8 cellular contexts compared by ENCODE assay signal in the genomic region with DNA sequence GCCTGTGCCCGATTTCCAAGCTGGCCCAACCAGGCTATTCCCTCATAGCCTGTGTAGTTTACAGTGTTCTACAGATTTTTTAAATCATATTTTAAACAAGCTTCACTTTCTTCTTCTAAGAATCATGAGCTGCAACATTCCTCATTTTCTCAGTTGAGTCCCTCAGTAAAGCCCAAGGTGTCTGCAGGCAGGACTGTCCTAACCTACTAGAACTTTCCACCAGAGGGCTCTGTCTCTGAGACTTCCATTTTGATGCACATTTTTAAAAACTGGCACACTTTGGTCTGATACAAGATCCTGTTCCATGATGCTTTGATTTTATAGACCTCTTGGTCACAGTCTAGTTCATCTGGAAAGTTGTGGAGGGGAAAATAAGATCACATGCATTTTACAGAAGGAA. TPM values are rescaled to one million over a fixed set of nuclear protein-coding genes. Genes with fewer than 3 reads are reported as not detected.
DNase-seq lines count a peak whose midpoint lies in the region; ATAC-seq and TF ChIP-seq lines count a peak whose summit lies in the region.

No MANE protein-coding gene starts in this region.

- ATAC-seq in HG03342 (IDR thresholded peaks at IDR 0.05; ENCODE audit: unreplicated experiment), result no peak
- no peak for ATAC-seq in GM21526 (IDR thresholded peaks at IDR 0.05; ENCODE audit: low FRiP score, unreplicated experiment)

- H3K4me1 ChIP-seq in prostate gland (replicated peaks), result no peaks in the 10 kb centered on the region

- no peaks in the 10 kb centered on the region for H3K27me3 ChIP-seq in SU-DHL-6 (ENCODE audit: low read length)
- H3K27me3 ChIP-seq in prostate gland (replicated peaks; ENCODE audit: insufficient read depth), result no peaks in the 10 kb centered on the region

- CTCF ChIA-PET in AG04449 (lab: Yijun Ruan, JAX), result interaction anchor here (1.1 to 1.7 kb wide), 4 partner anchors 10 to 65 kb away, joined by 3 to 5 read pairs (median 3); partner anchors contain the start of gene CD84

- intact Hi-C loops in prostate gland (cut with DNase I), result no loop called here

- H3K27ac ChIP-seq in SU-DHL-6 (ENCODE audit: low read depth, low read length) (no peak overlapping the region), prostate gland (no peak overlapping the region)

- H3K9me3 ChIP-seq in SU-DHL-6 (ENCODE audit: insufficient read depth, low read length), result no peaks in the 10 kb centered on the region
- no peaks in the 10 kb centered on the region for H3K9me3 ChIP-seq in prostate gland

- TF ChIP-seq CTCF in AG04449 (IDR thresholded peaks at IDR 0.05; ENCODE audit: insufficient read depth, low read length, missing control alignments), result peak; percentile 28
- peak; percentile 67 for TF ChIP-seq CTCF in GM12872 (IDR thresholded peaks at IDR 0.05; ENCODE audit: insufficient read depth, low read depth, low read length)
- TF ChIP-seq CTCF in SU-DHL-6 (IDR thresholded peaks at IDR 0.05; ENCODE audit: insufficient read depth, low read length, poor library complexity, severe bottlenecking), result peak; percentile 79
- TF ChIP-seq CTCF in fibroblast of the aortic adventitia (IDR thresholded peaks at IDR 0.05; ENCODE audit: insufficient read depth, low read length), result peak; percentile 32
- TF ChIP-seq CTCF in prostate gland (IDR thresholded peaks at IDR 0.05), result no peak

- H3K79me2 ChIP-seq in SU-DHL-6 (ENCODE audit: insufficient read depth, low read length), result no peaks in the 10 kb centered on the region

- DNase-seq in AG04449 (ENCODE audit: low read depth, low spot score) (no peak), fibroblast of the aortic adventitia (ENCODE audit: low read depth) (peak; percentile 5), NCI-H2196 treated with DMSO at 0.1 percent for 48 hours (lab: John Stamatoyannopoulos, UW; ENCODE audit: unreplicated experiment) (no peak), prostate gland (ENCODE audit: low spot score) (no peak)

- no peak overlapping the region for H3K4me2 ChIP-seq in SU-DHL-6 (ENCODE audit: low read depth, low read length, poor library complexity, severe bottlenecking)

- H4K20me1 ChIP-seq in SU-DHL-6 (ENCODE audit: low read depth, low read length), result no peaks in the 10 kb centered on the region

- H3K36me3 ChIP-seq in SU-DHL-6 (ENCODE audit: low read length) (no peaks in the 10 kb centered on the region), prostate gland (no peaks in the 10 kb centered on the region)

- peak overlapping the region; percentile 32 for H2AFZ ChIP-seq in SU-DHL-6 (ENCODE audit: low read depth, low read length, severe bottlenecking)

- H3K9ac ChIP-seq in SU-DHL-6 (ENCODE audit: low read length), result no peak overlapping the region

- H3K9me2 ChIP-seq in SU-DHL-6 (replicated peaks; ENCODE audit: insufficient read depth, low read length), result no peaks in the 10 kb centered on the region

- H3K4me3 ChIP-seq in AG04449 (ENCODE audit: low read depth, low read length) (no peak overlapping the region), SU-DHL-6 (ENCODE audit: insufficient read depth, low read length, poor library complexity, severe bottlenecking) (no peak overlapping the region), fibroblast of the aortic adventitia (ENCODE audit: low read depth, low read length) (no peak overlapping the region), prostate gland (no peak overlapping the region)

- TF ChIP-seq POLR2A in prostate gland (IDR thresholded peaks at IDR 0.05), result no peak

- WGBS in prostate gland, result 94% methylated on average over 1 of the region's 1 CpG

- H3F3A ChIP-seq in SU-DHL-6 (ENCODE audit: insufficient read depth), result no peaks in the 10 kb centered on the region

- POLR2A ChIA-PET in AG04449 (lab: Yijun Ruan, JAX), result no interaction called here

RNA-seq across cellular contexts. Expression of gene SLAMF6, which starts 21.6 kb away (rescaled TPM):
- not detected in 2 replicates for total RNA-seq in fibroblast of the aortic adventitia (ENCODE audit: low replicate concordance)
- 1 to 10 TPM in 1 of 2 donors, under 1 TPM in 1; 0.64 to 1.4 TPM for total RNA-seq in prostate gland

RNA-seq across cellular contexts. Expression of gene CD84, which starts 34.6 kb away (rescaled TPM):
- not detected in 2 replicates for total RNA-seq in fibroblast of the aortic adventitia (ENCODE audit: low replicate concordance)
- total RNA-seq in prostate gland, result 1 to 10 TPM; 1.2 to 6.7 TPM

Comparison
In these comparisons a context has a peak if more than half of its experiments do, and no peak if none do; other contexts are left out.
1. CTCF ChIP-seq: peak in AG04449 (single experiment), GM12872 (single experiment), SU-DHL-6 (single experiment) and fibroblast of the aortic adventitia (single experiment); none in prostate gland (0 of 4).